8 cellular contexts compared by ENCODE assay signal in the genomic region with DNA sequence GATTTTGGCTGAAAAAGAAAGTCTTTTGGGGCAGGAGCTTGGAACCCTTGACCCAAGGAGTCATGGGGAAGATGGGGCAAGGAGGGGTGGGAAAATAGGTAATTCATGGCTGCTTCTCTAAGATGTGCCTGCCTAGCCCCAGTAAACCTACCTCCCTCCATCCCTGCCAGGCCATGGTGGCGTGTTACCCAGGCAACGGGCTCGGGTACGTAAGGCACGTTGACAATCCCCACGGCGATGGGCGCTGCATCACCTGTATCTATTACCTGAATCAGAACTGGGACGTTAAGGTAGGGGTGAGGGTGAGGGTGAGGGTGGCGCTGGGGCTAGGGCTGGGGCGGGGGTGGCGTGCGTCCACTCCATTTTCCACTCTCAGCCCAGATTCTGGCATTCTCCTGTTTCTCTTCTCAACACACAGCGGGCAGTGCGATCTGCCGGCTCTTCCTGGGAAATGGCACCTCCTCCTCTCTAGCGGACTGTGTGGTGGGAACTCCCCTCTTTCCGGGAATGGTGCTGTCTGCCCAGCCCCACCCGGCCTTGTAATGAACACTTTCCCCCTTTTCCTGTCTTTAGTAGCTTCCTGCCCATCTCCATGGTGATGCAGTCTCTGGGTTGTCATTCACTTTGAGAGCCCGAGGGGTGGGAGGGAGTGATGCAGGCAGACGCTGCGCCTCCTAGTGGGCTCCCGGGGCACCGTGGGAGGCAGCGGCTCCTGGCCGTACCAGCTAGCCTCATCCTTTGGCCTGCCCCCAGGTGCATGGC. TPM values are rescaled to one million over a fixed set of nuclear protein-coding genes. Genes with fewer than 3 reads are reported as not detected.
DNase-seq lines count a peak whose midpoint lies in the region; ATAC-seq, FAIRE-seq and TF ChIP-seq lines count a peak whose summit lies in the region.

No MANE protein-coding gene starts in this region.

- H3K27ac ChIP-seq in ectodermal cell (ENCODE audit: insufficient read depth, low read depth, low read length, poor library complexity, severe bottlenecking): peak overlapping the region; percentile 64

- intact Hi-C loops in lower leg skin (cut with DNase I; ENCODE audit: low total_unique reads): loop anchor here (5.0 kb wide), 1 partner anchor 144 kb away; no protein-coding TSS in a partner anchor

- peak; percentile 75 for FAIRE-seq in GM18507 (lab: Jason Lieb, UNC)

- H3K27me3 ChIP-seq in ectodermal cell (ENCODE audit: control insufficient read depth, insufficient read depth, low read length, poor library complexity, severe bottlenecking): peaks cover 2% of the 10 kb centered on the region

- TF ChIP-seq CTCF in lower leg skin (IDR thresholded peaks at IDR 0.05): peak in 1 of 3 donors; percentile 46

- H3K4me3 ChIP-seq in ectodermal cell (ENCODE audit: insufficient read depth, low read depth, low read length) (peak overlapping the region; percentile 14), lower leg skin (ENCODE audit: low read depth, poor library complexity, severe bottlenecking) (no peak overlapping the region)

- DNase-seq in GM18507 (ENCODE audit: extremely low spot score, insufficient read length, low read depth): peak; percentile 72
- DNase-seq in NCI-H2227 treated with DMSO at 0.1 percent for 48 hours (lab: John Stamatoyannopoulos, UW): peak; percentile 100
- DNase-seq in activated CD8-positive, alpha-beta memory T cell treated with anti-CD3 and anti-CD28 coated beads for 4 hours (ENCODE audit: low read depth in 2 of 2): peak; percentile 53 to 58
- DNase-seq in lower leg skin (ENCODE audit: low spot score in 2 of 2): peak; percentile 87 to 96
- peak; percentile 75 to 82 for DNase-seq in stimulated activated CD4-positive, alpha-beta T cell treated with anti-CD3 and anti-CD28 coated beads, Interleukin-2, amount 100 ng/mL, for 48 hours

- no peak for TF ChIP-seq POLR2A in lower leg skin (IDR thresholded peaks at IDR 0.05)

- WGBS in ectodermal cell, 2 experiments: 27 to 31% methylated on average over 26 of the region's 26 CpGs
- WGBS in lower leg skin, 2 donors: 12% methylated on average over 24 to 26 of the region's 26 CpGs

- peaks cover 4% of the 10 kb centered on the region for H3K36me3 ChIP-seq in ectodermal cell (ENCODE audit: control insufficient read depth, insufficient read depth, low read length)

- no peaks in the 10 kb centered on the region for H3K9me3 ChIP-seq in ectodermal cell (ENCODE audit: control insufficient read depth, low read length)

- peaks cover 46% of the 10 kb centered on the region for H3K4me1 ChIP-seq in ectodermal cell (ENCODE audit: control insufficient read depth, insufficient read depth, low read length)

- ATAC-seq in HG02571 (IDR thresholded peaks at IDR 0.05; ENCODE audit: unreplicated experiment) (no peak), GM21526 (IDR thresholded peaks at IDR 0.05; ENCODE audit: low FRiP score, unreplicated experiment) (no peak)

RNA-seq across cellular contexts. Expression of a gene that starts 7.6 kb away (rescaled TPM):
- polyA plus RNA-seq in ectodermal cell (2013, experiment 1 of 4): 82.0 TPM
- 80.9 TPM for polyA plus RNA-seq in ectodermal cell (2013, experiment 2 of 4)
- polyA plus RNA-seq in ectodermal cell (2013, experiment 3 of 4): 63.2 TPM
- polyA plus RNA-seq in ectodermal cell (2013, experiment 4 of 4): 67.6 TPM
- 10 to 100 TPM; 34.4 to 52.8 (median 45.1) TPM for total RNA-seq in lower leg skin

RNA-seq across cellular contexts. Expression of a gene that starts 28.5 kb away (rescaled TPM):
- polyA plus RNA-seq in ectodermal cell (2013, experiment 1 of 4): 22.2 TPM
- 19.7 TPM for polyA plus RNA-seq in ectodermal cell (2013, experiment 2 of 4)
- polyA plus RNA-seq in ectodermal cell (2013, experiment 3 of 4): 20.2 TPM
- polyA plus RNA-seq in ectodermal cell (2013, experiment 4 of 4): 25.0 TPM
- total RNA-seq in lower leg skin: 10 to 100 TPM; 18.7 to 22.8 (median 19.7) TPM

RNA-seq across cellular contexts. Expression of a gene that starts 31.2 kb away (rescaled TPM):
- polyA plus RNA-seq in ectodermal cell (2013, experiment 1 of 4): 1.3 TPM
- polyA plus RNA-seq in ectodermal cell (2013, experiment 2 of 4): 0.85 TPM
- 1.7 TPM for polyA plus RNA-seq in ectodermal cell (2013, experiment 3 of 4)
- polyA plus RNA-seq in ectodermal cell (2013, experiment 4 of 4): 2.8 TPM
- total RNA-seq in lower leg skin: 10 to 100 TPM; 10.4 to 17.0 (median 12.9) TPM

RNA-seq across cellular contexts. Expression of a gene that starts 43.7 kb away (rescaled TPM):
- polyA plus RNA-seq in ectodermal cell (2013, experiment 1 of 4): not detected
- not detected for polyA plus RNA-seq in ectodermal cell (2013, experiment 2 of 4)
- not detected for polyA plus RNA-seq in ectodermal cell (2013, experiment 3 of 4)
- not detected for polyA plus RNA-seq in ectodermal cell (2013, experiment 4 of 4)
- not detected for total RNA-seq in lower leg skin

RNA-seq across cellular contexts. Expression of a gene that starts 55.6 kb away (rescaled TPM):
- polyA plus RNA-seq in ectodermal cell (2013, experiment 1 of 4): 251 TPM
- 211 TPM for polyA plus RNA-seq in ectodermal cell (2013, experiment 2 of 4)
- 236 TPM for polyA plus RNA-seq in ectodermal cell (2013, experiment 3 of 4)
- 262 TPM for polyA plus RNA-seq in ectodermal cell (2013, experiment 4 of 4)
- total RNA-seq in lower leg skin: 10 to 100 TPM; 18.0 to 52.4 (median 44.9) TPM
